Comparison of ENCODE assay signal across 34 cellular contexts in the genomic region with DNA sequence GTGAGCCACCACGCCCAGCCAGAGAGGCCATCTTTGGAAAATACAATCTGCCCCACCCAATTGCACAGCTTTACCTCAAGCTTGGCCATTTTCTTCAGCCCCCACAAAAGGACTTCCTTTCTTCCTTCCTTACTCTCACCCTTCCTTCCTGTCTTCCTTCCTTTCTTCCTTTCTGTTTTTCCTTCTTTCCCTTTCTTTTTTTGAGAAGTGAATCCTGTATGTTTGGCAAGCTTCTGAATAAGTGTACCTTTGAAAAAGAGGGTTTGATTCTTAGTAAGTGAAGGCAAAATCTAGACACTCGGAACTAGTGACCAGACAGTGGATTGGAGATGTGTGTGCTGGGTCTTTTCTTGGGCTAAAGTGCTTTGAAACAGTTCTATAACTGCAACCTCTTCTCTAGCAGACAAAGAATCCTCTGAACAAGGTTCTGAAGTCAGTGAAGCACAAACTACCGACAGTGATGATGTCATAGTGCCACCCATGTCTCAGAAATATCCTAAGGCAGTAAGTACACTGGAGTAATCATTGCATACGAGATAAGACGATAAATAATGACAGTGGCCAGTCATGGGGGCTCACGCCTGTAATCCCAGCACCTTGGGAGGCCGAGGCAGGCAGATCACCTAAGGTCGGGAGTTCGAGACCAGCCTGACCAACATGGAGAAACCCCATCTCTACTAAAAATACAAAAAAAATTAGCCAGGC. TPM values are rescaled to one million over a fixed set of nuclear protein-coding genes. Genes with fewer than 3 reads are reported as not detected.
"Had no signal": no experiment of that assay in that cellular context is flagged by ENCODE, and none has a peak within 500 bp of the region (broad histone marks: within the 10 kb centered on the region; RNA-seq: fewer than 3 reads in every experiment).

No MANE protein-coding gene starts in this region.

- DNase-seq: activated CD4-positive, alpha-beta T cell treated with anti-CD3 and anti-CD28 coated beads, Interleukin-2, amount 10 ng/mL, durations not matched to agents 24 days and 14 days; activated CD4-positive, alpha-beta T cell treated with anti-CD3 and anti-CD28 coated beads, Interleukin-2, amount 50 U/mL, for 4 hours; activated CD4-positive, CD25-positive, alpha-beta regulatory T cell; activated CD8-positive, alpha-beta T cell treated with anti-CD3 and anti-CD28 coated beads for 36 hours; activated effector memory CD4-positive, alpha-beta T cell treated with anti-CD3 and anti-CD28 coated beads, Interleukin-2, amount 50 U/mL, for 16 hours; activated naive CD4-positive, alpha-beta T cell; activated naive CD4-positive, alpha-beta T cell treated with anti-CD3 and anti-CD28 coated beads, Interleukin-2, amount 50 U/mL, for 16 hours; activated naive CD8-positive, alpha-beta T cell treated with anti-CD3 and anti-CD28 coated beads, Interleukin-2, amount 10 ng/mL, durations not matched to agents 7 days and 5 days; activated T-cell treated with anti-CD3 and anti-CD28 coated beads, Interleukin-2, amount 50 U/mL, for 1 hour; activated T-cell treated with anti-CD3 and anti-CD28 coated beads, Interleukin-2, amount 50 U/mL, for 72 hours; adrenal gland; body of pancreas; cerebellar nuclear complex; Kasumi-1; MG63; NCI-H1092; NCI-H1436 treated with DMSO at 0.1 percent for 48 hours; NCI-H1694 treated with DMSO at 0.1 percent for 48 hours; NCI-H2029; NCI-H345; NCI-H524 treated with DMSO at 0.1 percent for 48 hours; RPMI8226; SHP77 treated with DMSO at 0.1 percent for 48 hours; SW 1271; T1000; WERI-Rb-1 had no signal

- H3K4me1 ChIP-seq: adrenal gland, body of pancreas, breast epithelium had no signal

- ATAC-seq: activated CD8-positive, alpha-beta T cell treated with anti-CD3 and anti-CD28 coated beads for 36 hours; activated T-cell treated with anti-CD3 and anti-CD28 coated beads, Interleukin-2, amount 50 U/mL, for 72 hours; activated T-helper 17 cell treated with anti-CD3 and anti-CD28 coated beads, Interleukin-2, amount 50 U/mL, for 72 hours; body of pancreas; Panc1 had no signal

- H3K27ac ChIP-seq: adrenal gland, body of pancreas, breast epithelium, WERI-Rb-1 had no signal

- H3K4me1 Mint-ChIP-seq: activated CD4-positive, alpha-beta T cell treated with anti-CD3 and anti-CD28 coated beads, Interleukin-2, amount 10 ng/mL, durations not matched to agents 24 days and 14 days; activated naive CD8-positive, alpha-beta T cell treated with anti-CD3 and anti-CD28 coated beads, Interleukin-2, amount 10 ng/mL, durations not matched to agents 7 days and 5 days; activated T-helper 17 cell treated with anti-CD3 and anti-CD28 coated beads, Interleukin-2, amount 50 U/mL, for 72 hours had no signal

- H3K36me3 Mint-ChIP-seq: activated naive CD8-positive, alpha-beta T cell treated with anti-CD3 and anti-CD28 coated beads, Interleukin-2, amount 10 ng/mL, durations not matched to agents 7 days and 5 days had no signal

- H3K4me3 ChIP-seq: adrenal gland, body of pancreas, breast epithelium, MG63 had no signal

- H3K9me3 Mint-ChIP-seq: activated CD4-positive, alpha-beta T cell treated with anti-CD3 and anti-CD28 coated beads, Interleukin-2, amount 10 ng/mL, durations not matched to agents 24 days and 14 days; activated CD8-positive, alpha-beta T cell treated with anti-CD3 and anti-CD28 coated beads for 36 hours; activated naive CD8-positive, alpha-beta T cell treated with anti-CD3 and anti-CD28 coated beads, Interleukin-2, amount 10 ng/mL, durations not matched to agents 7 days and 5 days; activated T-cell treated with anti-CD3 and anti-CD28 coated beads, Interleukin-2, amount 50 U/mL, for 72 hours; activated T-helper 17 cell treated with anti-CD3 and anti-CD28 coated beads, Interleukin-2, amount 50 U/mL, for 72 hours had no signal

- H3K4me3 Mint-ChIP-seq: activated CD4-positive, alpha-beta T cell treated with anti-CD3 and anti-CD28 coated beads, Interleukin-2, amount 10 ng/mL, durations not matched to agents 24 days and 14 days; activated CD8-positive, alpha-beta T cell treated with anti-CD3 and anti-CD28 coated beads for 36 hours; activated naive CD8-positive, alpha-beta T cell treated with anti-CD3 and anti-CD28 coated beads, Interleukin-2, amount 10 ng/mL, durations not matched to agents 7 days and 5 days; activated T-cell treated with anti-CD3 and anti-CD28 coated beads, Interleukin-2, amount 50 U/mL, for 72 hours; activated T-helper 17 cell treated with anti-CD3 and anti-CD28 coated beads, Interleukin-2, amount 50 U/mL, for 72 hours had no signal

- H3K9me3 ChIP-seq: adrenal gland, body of pancreas, breast epithelium, MG63 had no signal

- H3K36me3 ChIP-seq: adrenal gland, breast epithelium, MG63 had no signal

- H3K27ac Mint-ChIP-seq: activated CD4-positive, alpha-beta T cell treated with anti-CD3 and anti-CD28 coated beads, Interleukin-2, amount 10 ng/mL, durations not matched to agents 24 days and 14 days; activated CD8-positive, alpha-beta T cell treated with anti-CD3 and anti-CD28 coated beads for 36 hours; activated naive CD8-positive, alpha-beta T cell treated with anti-CD3 and anti-CD28 coated beads, Interleukin-2, amount 10 ng/mL, durations not matched to agents 7 days and 5 days; activated T-cell treated with anti-CD3 and anti-CD28 coated beads, Interleukin-2, amount 50 U/mL, for 72 hours; activated T-helper 17 cell treated with anti-CD3 and anti-CD28 coated beads, Interleukin-2, amount 50 U/mL, for 72 hours had no signal

- H3K27me3 ChIP-seq: adrenal gland, body of pancreas, breast epithelium, MG63 had no signal

- H3K27me3 Mint-ChIP-seq: activated CD8-positive, alpha-beta T cell treated with anti-CD3 and anti-CD28 coated beads for 36 hours; activated T-helper 17 cell treated with anti-CD3 and anti-CD28 coated beads, Interleukin-2, amount 50 U/mL, for 72 hours had no signal

RNA-seq across cellular contexts. Expression of gene RPGRIP1, which starts 54.5 kb away (rescaled TPM):
- total RNA-seq: activated CD4-positive, alpha-beta T cell treated with anti-CD3 and anti-CD28 coated beads, Interleukin-2, amount 10 ng/mL, durations not matched to agents 24 days and 14 days; activated CD8-positive, alpha-beta memory T cell treated with anti-CD3 and anti-CD28 coated beads for 36 hours; activated CD8-positive, alpha-beta T cell treated with anti-CD3 and anti-CD28 coated beads for 36 hours; activated naive CD8-positive, alpha-beta T cell treated with anti-CD3 and anti-CD28 coated beads, Interleukin-2, amount 10 ng/mL, durations not matched to agents 7 days and 5 days; activated T-cell treated with anti-CD3 and anti-CD28 coated beads, Interleukin-2, amount 50 U/mL, for 72 hours; activated T-helper 17 cell treated with anti-CD3 and anti-CD28 coated beads, Interleukin-2, amount 50 U/mL, for 72 hours; astrocyte; body of pancreas; cardiac septum; T-helper 1 cell treated with Interleukin-12 subunit alpha and Interleukin-12 subunit beta and Interleukin-4 antibody, amounts not matched to agents 30 ng/mL and 1 ng/mL, for 36 hours; T-helper 2 cell treated with Interferon-gamma antibody and Interleukin-4, amounts not matched to agents 100 ng/mL and 5 ng/mL, for 36 hours had no signal
